In genomic region chr4:8390604-8391003, GRCh38 we compare ENCODE assay signal across 15 cellular contexts. TPM values are rescaled to one million over a fixed set of nuclear protein-coding genes. Genes with fewer than 3 reads are reported as not detected.
DNase-seq lines count a peak whose midpoint lies in the region; ATAC-seq and TF ChIP-seq lines count a peak whose summit lies in the region.
"Had no signal": no experiment of that assay in that cellular context is flagged by ENCODE, and none has a peak within 500 bp of the region (broad histone marks: within the 10 kb centered on the region; RNA-seq: fewer than 3 reads in every experiment).

No MANE protein-coding gene starts in this region.

- H2BK5ac ChIP-seq in mesenchymal stem cell (ENCODE audit: low read depth, low read length, poor library complexity, severe bottlenecking): no peak overlapping the region

- H2BK120ac ChIP-seq in mesenchymal stem cell (ENCODE audit: low read depth, low read length): no peak overlapping the region

- no peak overlapping the region for H3K18ac ChIP-seq in mesenchymal stem cell (ENCODE audit: low read depth in 1 of 2, low read length in 2 of 2)

- H3K14ac ChIP-seq in mesenchymal stem cell (ENCODE audit: low read length in 2 of 2): no peak overlapping the region

- peaks cover 25% of the 10 kb centered on the region for H3F3A ChIP-seq in DOHH2 (ENCODE audit: control insufficient read depth, insufficient read depth)

- no peaks in the 10 kb centered on the region for H4K20me1 ChIP-seq in DOHH2 (ENCODE audit: control insufficient read depth, insufficient read depth, low read depth, low read length)

- H3K4me3 ChIP-seq in DOHH2 (ENCODE audit: low read length): peak overlapping the region; percentile 58
- no peak overlapping the region for H3K4me3 ChIP-seq in mesenchymal stem cell (ENCODE audit: insufficient read depth in 1 of 2, low read depth in 1 of 2, low read length in 2 of 2)
- no peak overlapping the region for H3K4me3 ChIP-seq in gastroesophageal sphincter

- no peak for TF ChIP-seq POLR2A in gastroesophageal sphincter (IDR thresholded peaks at IDR 0.05)

- no peaks in the 10 kb centered on the region for H3K9me3 ChIP-seq in DOHH2 (ENCODE audit: control insufficient read depth, insufficient read depth, low read length)
- no peaks in the 10 kb centered on the region for H3K9me3 ChIP-seq in mesenchymal stem cell (ENCODE audit: control insufficient read depth, low read length)
- H3K9me3 ChIP-seq in gastroesophageal sphincter: no peaks in the 10 kb centered on the region

- H3K27me3 ChIP-seq in DOHH2 (ENCODE audit: control insufficient read depth, low read length): no peaks in the 10 kb centered on the region
- H3K27me3 ChIP-seq in mesenchymal stem cell (ENCODE audit: control insufficient read depth in 1 of 2, insufficient read depth in 1 of 2, low read length in 2 of 2): no peaks in the 10 kb centered on the region
- no peaks in the 10 kb centered on the region for H3K27me3 ChIP-seq in gastroesophageal sphincter

- no peaks in the 10 kb centered on the region for H3K79me1 ChIP-seq in mesenchymal stem cell (replicated peaks; ENCODE audit: low read length, poor library complexity, severe bottlenecking)

- H4K8ac ChIP-seq in mesenchymal stem cell (ENCODE audit: low read length): no peak overlapping the region

- DNase-seq in SK-MEL-5 (ENCODE audit: low read depth, low spot score) (peak; percentile 14), mesenchymal stem cell (no peak), substantia nigra (lab: John Stamatoyannopoulos, UW) (no peak), NCI-H2081 (lab: John Stamatoyannopoulos, UW) (no peak)
- DNase-seq in activated CD4-positive, alpha-beta T cell treated with anti-CD3 and anti-CD28 coated beads, Interleukin-2, amount 50 U/mL, for 1 hour: no peak
- DNase-seq: AML-193; CD4-positive, alpha-beta T cell; EL; GOT3; NCI-H1105; NCI-H1694 had no signal

- H3K36me3 ChIP-seq in DOHH2 (ENCODE audit: control insufficient read depth, low read length): peaks cover 20% of the 10 kb centered on the region
- peaks cover 41 to 53% of the 10 kb centered on the region in 2 experiments for H3K36me3 ChIP-seq in mesenchymal stem cell (ENCODE audit: control insufficient read depth in 1 of 2, insufficient read depth in 2 of 2, low read depth in 1 of 2, low read length in 2 of 2)
- peaks cover 0 to 58% of the 10 kb centered on the region in 2 donors for H3K36me3 ChIP-seq in gastroesophageal sphincter

- no peak overlapping the region for H2BK15ac ChIP-seq in mesenchymal stem cell (ENCODE audit: low read depth, poor library complexity, severe bottlenecking)

- ATAC-seq in gastroesophageal sphincter: no peak
- ATAC-seq: Right ventricle myocardium inferior, SK-N-SH treated with all-trans-retinoic acid at 6 μM for 48 hours had no signal

- H3K4me2 ChIP-seq in DOHH2 (ENCODE audit: low read length) (peak overlapping the region; percentile 77), mesenchymal stem cell (ENCODE audit: low read length, poor library complexity, severe bottlenecking) (no peak overlapping the region)

- no peak overlapping the region for H2AFZ ChIP-seq in mesenchymal stem cell (ENCODE audit: low read depth, low read length)

- WGBS in mesenchymal stem cell: 100% methylated on average over 4 of the region's 5 CpGs
- WGBS in gastroesophageal sphincter (ENCODE audit: low coverage in 1 of 2), 2 donors: 77 to 88% methylated on average over 3 to 5 of the region's 5 CpGs

- peak overlapping the region; percentile 23 for H4K91ac ChIP-seq in mesenchymal stem cell (ENCODE audit: low read length)

- no peak overlapping the region for H3K9ac ChIP-seq in mesenchymal stem cell (ENCODE audit: low read length)

- H2AK5ac ChIP-seq in mesenchymal stem cell (ENCODE audit: low read length, severe bottlenecking): no peak overlapping the region

- TF ChIP-seq CTCF in DOHH2 (IDR thresholded peaks at IDR 0.05; ENCODE audit: low read depth, low read length, poor library complexity, severe bottlenecking) (no peak), gastroesophageal sphincter (IDR thresholded peaks at IDR 0.05) (no peak)

- H3K4me1 ChIP-seq in DOHH2 (ENCODE audit: control insufficient read depth, low read length): peaks cover 58% of the 10 kb centered on the region
- peaks cover 36% of the 10 kb centered on the region for H3K4me1 ChIP-seq in mesenchymal stem cell (ENCODE audit: control insufficient read depth, insufficient read depth, low read depth, low read length)
- peaks cover 0 to 54% (median 35%) of the 10 kb centered on the region in 3 donors for H3K4me1 ChIP-seq in gastroesophageal sphincter

- no peak for TF ChIP-seq EP300 in gastroesophageal sphincter (IDR thresholded peaks at IDR 0.05)

- no peak overlapping the region for H2BK12ac ChIP-seq in mesenchymal stem cell (ENCODE audit: low read length in 2 of 2)

- no peaks in the 10 kb centered on the region for H3K9me2 ChIP-seq in DOHH2 (replicated peaks; ENCODE audit: control insufficient read depth, low read length)

- no peak overlapping the region for H3K23ac ChIP-seq in mesenchymal stem cell (ENCODE audit: low read length in 2 of 2)

- peak overlapping the region; percentile 97 for H3K27ac ChIP-seq in DOHH2 (ENCODE audit: low read depth, low read length)
- H3K27ac ChIP-seq in mesenchymal stem cell (ENCODE audit: low read length, poor library complexity, severe bottlenecking): no peak overlapping the region
- peak overlapping the region; percentile 45 for H3K27ac ChIP-seq in substantia nigra (ENCODE audit: low read depth, low read length, poor library complexity, severe bottlenecking)
- peak overlapping the region in 2 of 4 donors; percentile 3 to 85 for H3K27ac ChIP-seq in gastroesophageal sphincter

- in situ Hi-C loops in SK-MEL-5 (cut with HindIII; ENCODE audit: low pct_unique_long_range_greater_than_20kb, low sequenced_read_pairs): no loop called here

- peak overlapping the region in 1 of 2 experiments; percentile 35 for H3K4ac ChIP-seq in mesenchymal stem cell (ENCODE audit: low read depth in 1 of 2, low read length in 2 of 2)

- H3K79me2 ChIP-seq in DOHH2 (ENCODE audit: control insufficient read depth, low read length): no peaks in the 10 kb centered on the region

RNA-seq across cellular contexts. Expression of gene ACOX3, which starts 49.9 kb away (rescaled TPM):
- total RNA-seq in SK-MEL-5 (2014; rRNA removed; shearing (Covaris generic)): 11.9 and 15.0 TPM in 2 replicates
- 13.6 and 16.0 TPM in 2 replicates for polyA plus RNA-seq in SK-MEL-5 (2015; cell fraction: cytosol; rRNA removed)
- polyA plus RNA-seq in SK-MEL-5 (2015; cell fraction: nucleus; rRNA removed): 7.3 and 16.4 TPM in 2 replicates
- polyA plus RNA-seq in mesenchymal stem cell (2013, experiment 1 of 2): 10.4 TPM
- 12.2 TPM for polyA plus RNA-seq in mesenchymal stem cell (2013, experiment 2 of 2)
- 10 to 100 TPM; 21.5 to 79.5 (median 37.1) TPM for total RNA-seq in gastroesophageal sphincter

RNA-seq across cellular contexts. Expression of gene TRMT44, which starts 50.0 kb away (rescaled TPM):
- 6.9 and 9.8 TPM in 2 replicates for total RNA-seq in SK-MEL-5 (2014; rRNA removed; shearing (Covaris generic))
- 6.4 and 9.5 TPM in 2 replicates for polyA plus RNA-seq in SK-MEL-5 (2015; cell fraction: cytosol; rRNA removed)
- polyA plus RNA-seq in SK-MEL-5 (2015; cell fraction: nucleus; rRNA removed): 26.8 and 37.3 TPM in 2 replicates
- polyA plus RNA-seq in mesenchymal stem cell (2013, experiment 1 of 2): 3.7 TPM
- polyA plus RNA-seq in mesenchymal stem cell (2013, experiment 2 of 2): 3.6 TPM
- 10 to 100 TPM; 12.0 to 27.9 (median 20.9) TPM for total RNA-seq in gastroesophageal sphincter
